In genomic region chr15:59322056-59322755, GRCh38 we compare ENCODE assay signal across 22 cellular contexts. TPM values are rescaled to one million over a fixed set of nuclear protein-coding genes. Genes with fewer than 3 reads are reported as not detected.
DNase-seq lines count a peak whose midpoint lies in the region; ATAC-seq and TF ChIP-seq lines count a peak whose summit lies in the region.
"Had no signal": no experiment of that assay in that cellular context is flagged by ENCODE, and none has a peak within 500 bp of the region (broad histone marks: within the 10 kb centered on the region; RNA-seq: fewer than 3 reads in every experiment).

No MANE protein-coding gene starts in this region.

- peaks cover 14% of the 10 kb centered on the region for H3K4me1 Mint-ChIP-seq in activated CD4-positive, alpha-beta T cell treated with anti-CD3 and anti-CD28 coated beads, Interleukin-2, amount 10 ng/mL, durations not matched to agents 7 days and 5 days
- peaks cover 7% of the 10 kb centered on the region for H3K4me1 Mint-ChIP-seq in activated CD4-positive, alpha-beta T cell treated with anti-CD3 and anti-CD28 coated beads, Interleukin-2, amount 10 ng/mL, durations not matched to agents 24 days and 14 days
- H3K4me1 Mint-ChIP-seq in activated B cell treated with CpG ODN at 0.5 μM for 24 hours, result peaks cover 51% of the 10 kb centered on the region

- peaks cover 9% of the 10 kb centered on the region for H3K27me3 Mint-ChIP-seq in activated CD4-positive, alpha-beta T cell treated with anti-CD3 and anti-CD28 coated beads, Interleukin-2, amount 10 ng/mL, durations not matched to agents 7 days and 5 days
- peaks cover 9% of the 10 kb centered on the region for H3K27me3 Mint-ChIP-seq in activated CD4-positive, alpha-beta T cell treated with anti-CD3 and anti-CD28 coated beads, Interleukin-2, amount 10 ng/mL, durations not matched to agents 24 days and 14 days
- no peaks in the 10 kb centered on the region for H3K27me3 Mint-ChIP-seq in activated B cell treated with CpG ODN at 0.5 μM for 24 hours

- H3K4me3 Mint-ChIP-seq in activated CD4-positive, alpha-beta T cell treated with anti-CD3 and anti-CD28 coated beads, Interleukin-2, amount 10 ng/mL, durations not matched to agents 7 days and 5 days, result no peak overlapping the region
- no peak overlapping the region for H3K4me3 Mint-ChIP-seq in activated CD4-positive, alpha-beta T cell treated with anti-CD3 and anti-CD28 coated beads, Interleukin-2, amount 10 ng/mL, durations not matched to agents 24 days and 14 days
- no peak overlapping the region for H3K4me3 Mint-ChIP-seq in activated B cell treated with CpG ODN at 0.5 μM for 24 hours

- no peaks in the 10 kb centered on the region for H3K36me3 Mint-ChIP-seq in activated CD4-positive, alpha-beta T cell treated with anti-CD3 and anti-CD28 coated beads, Interleukin-2, amount 10 ng/mL, durations not matched to agents 7 days and 5 days (ENCODE audit: low read depth)
- no peaks in the 10 kb centered on the region for H3K36me3 Mint-ChIP-seq in activated CD4-positive, alpha-beta T cell treated with anti-CD3 and anti-CD28 coated beads, Interleukin-2, amount 10 ng/mL, durations not matched to agents 24 days and 14 days (ENCODE audit: low read depth)
- peaks cover 7% of the 10 kb centered on the region for H3K36me3 Mint-ChIP-seq in activated B cell treated with CpG ODN at 0.5 μM for 24 hours (ENCODE audit: low read depth)

- 94 to 96% methylated on average over 2 of the region's 2 CpGs for WGBS in thyroid gland, 2 donors

- H3K27me3 ChIP-seq in thyroid gland, result no peaks in the 10 kb centered on the region
- H3K27me3 ChIP-seq: adrenal gland, cardiac muscle cell, esophagus muscularis mucosa, spleen, tibial nerve had no signal

- no peaks in the 10 kb centered on the region for H3K36me3 ChIP-seq in thyroid gland
- H3K36me3 ChIP-seq: adrenal gland, cardiac muscle cell, esophagus muscularis mucosa, spleen, tibial nerve had no signal

- intact Hi-C loops in activated CD4-positive, alpha-beta T cell treated with anti-CD3 and anti-CD28 coated beads, Interleukin-2, amount 10 ng/mL, durations not matched to agents 24 days and 14 days (cut with micrococcal nuclease), result no loop called here
- intact Hi-C loops in activated B cell treated with CpG ODN at 0.5 μM for 24 hours (cut with micrococcal nuclease), result no loop called here
- intact Hi-C loops in thyroid gland (cut with DNase I), result no loop called here

- H3K27ac Mint-ChIP-seq in activated CD4-positive, alpha-beta T cell treated with anti-CD3 and anti-CD28 coated beads, Interleukin-2, amount 10 ng/mL, durations not matched to agents 7 days and 5 days, result peak overlapping the region; percentile 52
- H3K27ac Mint-ChIP-seq in activated CD4-positive, alpha-beta T cell treated with anti-CD3 and anti-CD28 coated beads, Interleukin-2, amount 10 ng/mL, durations not matched to agents 24 days and 14 days, result no peak overlapping the region
- H3K27ac Mint-ChIP-seq in activated B cell treated with CpG ODN at 0.5 μM for 24 hours, result peak overlapping the region; percentile 56

- ATAC-seq in HG02870 (IDR thresholded peaks at IDR 0.05; ENCODE audit: unreplicated experiment), result peak; percentile 41
- no peak for ATAC-seq in activated B cell treated with CpG ODN at 0.5 μM for 24 hours (ENCODE audit: low read depth)
- no peak for ATAC-seq in HG02678 (IDR thresholded peaks at IDR 0.05; ENCODE audit: unreplicated experiment)
- ATAC-seq in GM19324 (IDR thresholded peaks at IDR 0.05; ENCODE audit: low FRiP score, unreplicated experiment), result no peak
- ATAC-seq: psoas muscle, SK-N-SH treated with all-trans-retinoic acid at 6 μM for 48 hours had no signal

- no peak for TF ChIP-seq POLR2A in thyroid gland (IDR thresholded peaks at IDR 0.05)

- peaks cover 11 to 20% of the 10 kb centered on the region in 2 donors for H3K4me1 ChIP-seq in thyroid gland
- H3K4me1 ChIP-seq: adrenal gland, psoas muscle had no signal

- POLR2A ChIA-PET in activated CD4-positive, alpha-beta T cell treated with anti-CD3 and anti-CD28 coated beads, Interleukin-2, amount 10 ng/mL, durations not matched to agents 7 days and 5 days (lab: Charles Lee), result no interaction called here
- POLR2A ChIA-PET in activated B cell treated with CpG ODN at 0.5 μM for 24 hours (lab: Charles Lee), result no interaction called here

- no peak for DNase-seq in activated CD4-positive, alpha-beta T cell treated with anti-CD3 and anti-CD28 coated beads, Interleukin-2, amount 10 ng/mL, durations not matched to agents 7 days and 5 days
- DNase-seq in activated CD4-positive, alpha-beta T cell treated with anti-CD3 and anti-CD28 coated beads, Interleukin-2, amount 10 ng/mL, durations not matched to agents 24 days and 14 days, result no peak
- DNase-seq in activated B cell treated with CpG ODN at 0.5 μM for 24 hours, result no peak
- DNase-seq in thyroid gland, result peak; percentile 23 to 47
- no peak for DNase-seq in GM19240 (ENCODE audit: insufficient read length, low spot score)
- DNase-seq: activated CD4-positive, alpha-beta T cell treated with anti-CD3 and anti-CD28 coated beads, Interleukin-2, amount 50 U/mL, for 48 hours; adrenal gland; C1 segment of cervical spinal cord; DMS 273 treated with DMSO at 0.1 percent for 48 hours; mesenchymal stem cell; MV-4-11; NCI-H2029; NCI-H524 treated with DMSO at 0.1 percent for 48 hours; psoas muscle; spleen had no signal

- H3K27ac ChIP-seq in thyroid gland, result peak overlapping the region; percentile 53 to 73 (median 60)
- H3K27ac ChIP-seq: adrenal gland, cardiac muscle cell, esophagus muscularis mucosa, psoas muscle, spleen, tibial nerve had no signal

- H3K9me3 Mint-ChIP-seq in activated CD4-positive, alpha-beta T cell treated with anti-CD3 and anti-CD28 coated beads, Interleukin-2, amount 10 ng/mL, durations not matched to agents 7 days and 5 days, result peaks cover 11% of the 10 kb centered on the region
- peaks cover 10% of the 10 kb centered on the region for H3K9me3 Mint-ChIP-seq in activated CD4-positive, alpha-beta T cell treated with anti-CD3 and anti-CD28 coated beads, Interleukin-2, amount 10 ng/mL, durations not matched to agents 24 days and 14 days
- H3K9me3 Mint-ChIP-seq in activated B cell treated with CpG ODN at 0.5 μM for 24 hours, result peaks cover 4% of the 10 kb centered on the region

- CTCF ChIA-PET in activated CD4-positive, alpha-beta T cell treated with anti-CD3 and anti-CD28 coated beads, Interleukin-2, amount 10 ng/mL, durations not matched to agents 7 days and 5 days (lab: Charles Lee), result no interaction called here
- CTCF ChIA-PET in activated B cell treated with CpG ODN at 0.5 μM for 24 hours (lab: Charles Lee), result no interaction called here

- no peaks in the 10 kb centered on the region for H3K9me3 ChIP-seq in thyroid gland
- H3K9me3 ChIP-seq: adrenal gland, esophagus muscularis mucosa had no signal

- no peak overlapping the region for H3K4me3 ChIP-seq in thyroid gland (replicated peaks in 1 of 3)
- H3K4me3 ChIP-seq: adrenal gland, cardiac muscle cell, esophagus muscularis mucosa, psoas muscle, spleen, tibial nerve had no signal

- TF ChIP-seq CTCF in activated B cell treated with CpG ODN at 0.5 μM for 24 hours (IDR thresholded peaks at IDR 0.05), result no peak
- no peak for TF ChIP-seq CTCF in thyroid gland (IDR thresholded peaks at IDR 0.05)

RNA-seq across cellular contexts. Expression of gene MYO1E, which starts 50.5 kb away (rescaled TPM):
- 10 to 100 TPM; 12.9 to 14.0 TPM for total RNA-seq in activated CD4-positive, alpha-beta T cell treated with anti-CD3 and anti-CD28 coated beads, Interleukin-2, amount 10 ng/mL, durations not matched to agents 7 days and 5 days
- 34.5 and 45.1 TPM in 2 replicates for total RNA-seq in activated CD4-positive, alpha-beta T cell treated with anti-CD3 and anti-CD28 coated beads, Interleukin-2, amount 10 ng/mL, durations not matched to agents 24 days and 14 days
- total RNA-seq in activated B cell treated with CpG ODN at 0.5 μM for 24 hours (185 and 186 TPM in 2 replicates), thyroid gland (10 to 100 TPM; 19.5 to 56.6 (median 34.6) TPM)

Comparison
In these comparisons a context has a peak if more than half of its experiments do, and no peak if none do; other contexts are left out.
1. DNase-seq: peak in thyroid gland (2 of 2); none in activated CD4-positive, alpha-beta T cell treated with anti-CD3 and anti-CD28 coated beads, Interleukin-2, amount 10 ng/mL, durations not matched to agents 7 days and 5 days (single experiment), activated CD4-positive, alpha-beta T cell treated with anti-CD3 and anti-CD28 coated beads, Interleukin-2, amount 10 ng/mL, durations not matched to agents 24 days and 14 days (single experiment), activated B cell treated with CpG ODN at 0.5 μM for 24 hours (single experiment) and GM19240 (single experiment).